Comparison of ENCODE assay signal across 8 cellular contexts in genomic region chr5:10760976-10761841, GRCh38. TPM values are rescaled to one million over a fixed set of nuclear protein-coding genes. Genes with fewer than 3 reads are reported as not detected.
DNase-seq lines count a peak whose midpoint lies in the region; ATAC-seq and TF ChIP-seq lines count a peak whose summit lies in the region.

A gene with protein sequence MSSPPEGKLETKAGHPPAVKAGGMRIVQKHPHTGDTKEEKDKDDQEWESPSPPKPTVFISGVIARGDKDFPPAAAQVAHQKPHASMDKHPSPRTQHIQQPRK (minus strand): TSS chr5:10761234. CDS start chr5:10761068, 166 bp downstream.

- ATAC-seq in GM18505 (IDR thresholded peaks at IDR 0.05; ENCODE audit: unreplicated experiment) (peak; percentile 78), HG02885 (IDR thresholded peaks at IDR 0.05; ENCODE audit: poor library complexity, unreplicated experiment) (peak; percentile 82)

- H3K36me3 ChIP-seq in hepatocyte (replicated peaks; ENCODE audit: insufficient read depth, low read depth) = no peaks in the 10 kb centered on the region

- peak within 1 kb of the TSS; percentile 52 for H3K4me3 ChIP-seq in astrocyte of the cerebellum (ENCODE audit: low read depth, low read length)
- H3K4me3 ChIP-seq in hepatocyte = peak within 1 kb of the TSS; percentile 53

- peak within 1 kb of the TSS; percentile 95 for H2AFZ ChIP-seq in hepatocyte

- H3K9me3 ChIP-seq in hepatocyte (ENCODE audit: low read depth) = no peaks in the 10 kb centered on the region

- TF ChIP-seq CTCF in astrocyte of the cerebellum (IDR thresholded peaks at IDR 0.05; ENCODE audit: low read depth, low read length, missing control alignments) (no peak), hepatocyte (IDR thresholded peaks at IDR 0.05; ENCODE audit: poor library complexity) (no peak)

- H3K4me2 ChIP-seq in hepatocyte = peak within 1 kb of the TSS; percentile 93

- DNase-seq in NCI-H1694 (lab: John Stamatoyannopoulos, UW) = peak; percentile 72
- peak; percentile 84 for DNase-seq in T-helper 9 cell
- peak; percentile 45 for DNase-seq in astrocyte of the cerebellum (ENCODE audit: low read depth)
- peak; percentile 97 for DNase-seq in hepatocyte (ENCODE audit: low spot score)
- DNase-seq in retina = peak; percentile 89
- no peak for DNase-seq in cerebellar nuclear complex (lab: John Stamatoyannopoulos, UW)

- peaks cover 37% of the 10 kb centered on the region for H3K4me1 ChIP-seq in hepatocyte (ENCODE audit: insufficient read depth)

- peaks cover 40% of the 10 kb centered on the region for H3K79me2 ChIP-seq in hepatocyte

- H4K20me1 ChIP-seq in hepatocyte (ENCODE audit: insufficient read depth, poor library complexity, severe bottlenecking) = peaks cover 33% of the 10 kb centered on the region

- peak within 1 kb of the TSS; percentile 100 for H3K27ac ChIP-seq in hepatocyte

- under 1% methylated on average over 64 of the region's 109 CpGs for WGBS in hepatocyte (ENCODE audit: low lambda C conversion rate, missing lambda C conversion rate)

- in situ Hi-C loops in astrocyte of the cerebellum (cut with HindIII; ENCODE audit: low sequenced_read_pairs) = no loop called here

- no peaks in the 10 kb centered on the region for H3K27me3 ChIP-seq in hepatocyte

- peak; percentile 60 for TF ChIP-seq POLR2A in GM18505 (IDR thresholded peaks at IDR 0.05; ENCODE audit: borderline replicate concordance, extremely low read depth, insufficient read depth, insufficient read length)

- no peaks in the 10 kb centered on the region for H3K9me2 ChIP-seq in hepatocyte (replicated peaks; ENCODE audit: insufficient read depth)

RNA-seq across cellular contexts. Expression of the gene that starts here (rescaled TPM):
- total RNA-seq in hepatocyte = 69.1 and 74.8 TPM in 2 replicates
- polyA plus RNA-seq in hepatocyte = 193 and 196 TPM in 2 replicates

Comparison
In these comparisons a context has a peak if more than half of its experiments do, and no peak if none do; other contexts are left out.
1. DNase-seq: peak in NCI-H1694 (single experiment), T-helper 9 cell (single experiment), astrocyte of the cerebellum (single experiment), hepatocyte (single experiment) and retina (single experiment); none in cerebellar nuclear complex (0 of 2).